In genomic region chr1:29195875-29196274, GRCh38 we compare ENCODE assay signal across 15 cellular contexts. TPM values are rescaled to one million over a fixed set of nuclear protein-coding genes. Genes with fewer than 3 reads are reported as not detected.
DNase-seq lines count a peak whose midpoint lies in the region; ATAC-seq and TF ChIP-seq lines count a peak whose summit lies in the region.
"Had no signal": no experiment of that assay in that cellular context is flagged by ENCODE, and none has a peak within 500 bp of the region (broad histone marks: within the 10 kb centered on the region; RNA-seq: fewer than 3 reads in every experiment).

No MANE protein-coding gene starts in this region.

- intact Hi-C loops in left ventricle myocardium inferior (cut with micrococcal nuclease) (no loop called here), Right ventricle myocardium superior (cut with DNase I) (no loop called here), stomach (cut with DNase I; ENCODE audit: low total_unique reads) (no loop called here)

- H3K4me1 ChIP-seq in left ventricle myocardium inferior (peaks cover 4% of the 10 kb centered on the region), fibroblast of lung (ENCODE audit: control insufficient read depth, extremely low read depth, insufficient read depth, low read length) (peaks cover 14% of the 10 kb centered on the region), stomach (no peaks in the 10 kb centered on the region)

- no peak for ATAC-seq in Right ventricle myocardium superior (ENCODE audit: poor library complexity)

- 55 to 68% (median 65%) methylated on average over 3 to 8 of the region's 8 CpGs for WGBS in stomach, 5 donors

- no peak overlapping the region for H3K4me2 ChIP-seq in fibroblast of lung (ENCODE audit: extremely low read depth, insufficient read depth, low read length)
- H3K4me2 ChIP-seq: PC-9 had no signal

- TF ChIP-seq CTCF in left ventricle myocardium inferior (IDR thresholded peaks at IDR 0.05; ENCODE audit: borderline replicate concordance): no peak
- no peak for TF ChIP-seq CTCF in fibroblast of lung (conservative IDR thresholded peaks at IDR 0.05 in 1 of 2, IDR thresholded peaks at IDR 0.05 in 1 of 2; ENCODE audit: low read depth in 1 of 2, low read length in 2 of 2)
- no peak for TF ChIP-seq CTCF in stomach (IDR thresholded peaks at IDR 0.05)

- no peak for TF ChIP-seq POLR2A in stomach (IDR thresholded peaks at IDR 0.05)

- H3K27me3 ChIP-seq in left ventricle myocardium inferior (ENCODE audit: low read depth) (no peaks in the 10 kb centered on the region), fibroblast of lung (ENCODE audit: control insufficient read depth, insufficient read depth, low read length) (no peaks in the 10 kb centered on the region), stomach (no peaks in the 10 kb centered on the region)

- H3K9ac ChIP-seq in fibroblast of lung (ENCODE audit: insufficient read depth, low read length): no peak overlapping the region

- no peaks in the 10 kb centered on the region for H3K79me2 ChIP-seq in fibroblast of lung (ENCODE audit: control insufficient read depth, insufficient read depth, low read length)

- DNase-seq in left ventricle myocardium inferior (peak; percentile 22), Right ventricle myocardium superior (no peak), NCI-H2196 treated with DMSO at 0.1 percent for 48 hours (lab: John Stamatoyannopoulos, UW; ENCODE audit: unreplicated experiment) (peak; percentile 24), fibroblast of lung (ENCODE audit: low read depth in 2 of 2) (peak in 1 of 2 donors; percentile 27), stomach (peak; percentile 34), SKM-1 treated with dmso at 0.1 percent for 144 hours (lab: John Stamatoyannopoulos, UW; ENCODE audit: unreplicated experiment) (no peak)
- no peak for DNase-seq in stimulated activated CD4-positive, alpha-beta T cell treated with anti-CD3 and anti-CD28 coated beads, Interleukin-12 subunit alpha, Interleukin-12 subunit beta, amount 100 ng/mL, for 4 hours
- DNase-seq in activated CD4-positive, alpha-beta T cell treated with anti-CD3 and anti-CD28 coated beads, Interleukin-2, amount 50 U/mL, for 4 hours: no peak
- DNase-seq: activated B cell treated with CpG ODN at 0.5 μM for 24 hours; activated gamma-delta T cell; NCI-H526 treated with DMSO at 0.1 percent for 48 hours; occipital lobe; PC-9; small intestine; stimulated activated naive CD4-positive, alpha-beta T cell treated with Interleukin-2 at 50 U/mL for 16 hours had no signal

- H3K9me3 ChIP-seq in left ventricle myocardium inferior (replicated peaks) (no peaks in the 10 kb centered on the region), fibroblast of lung (ENCODE audit: control insufficient read depth, insufficient read depth, low read depth, low read length) (no peaks in the 10 kb centered on the region), stomach (no peaks in the 10 kb centered on the region)

- H3K36me3 ChIP-seq in left ventricle myocardium inferior (peaks cover 64% of the 10 kb centered on the region), fibroblast of lung (ENCODE audit: control insufficient read depth, insufficient read depth, low read length) (peaks cover 13% of the 10 kb centered on the region), stomach (peaks cover 5 to 88% (median 73%) of the 10 kb centered on the region in 4 donors)

- H3K4me3 ChIP-seq in left ventricle myocardium inferior (no peak overlapping the region), fibroblast of lung (replicated peaks in 1 of 4; ENCODE audit: control extremely low read depth in 1 of 4, insufficient read depth in 1 of 4, low read depth in 3 of 4, low read length in 4 of 4) (no peak overlapping the region), stomach (no peak overlapping the region)
- H3K4me3 ChIP-seq: PC-9 had no signal

- no peak overlapping the region for H2AFZ ChIP-seq in fibroblast of lung (ENCODE audit: low read length)
- H2AFZ ChIP-seq: PC-9 had no signal

- H3K27ac ChIP-seq in left ventricle myocardium inferior (replicated peaks): no peak overlapping the region
- peak overlapping the region; percentile 69 for H3K27ac ChIP-seq in fibroblast of lung (ENCODE audit: insufficient read depth, low read length)
- no peak overlapping the region for H3K27ac ChIP-seq in stomach
- H3K27ac ChIP-seq: PC-9 had no signal

- TF ChIP-seq EP300 in stomach (IDR thresholded peaks at IDR 0.05): no peak

- H4K20me1 ChIP-seq in fibroblast of lung (ENCODE audit: control insufficient read depth, extremely low read depth, insufficient read depth, low read length): no peaks in the 10 kb centered on the region

RNA-seq across cellular contexts. Expression of gene SRSF4, which starts 14.2 kb away (rescaled TPM):
- total RNA-seq in left ventricle myocardium inferior: 51.1 TPM
- 50.9 TPM for total RNA-seq in Right ventricle myocardium superior
- 46.2 and 51.4 TPM in 2 replicates for total RNA-seq in fibroblast of lung
- polyA plus RNA-seq in fibroblast of lung: 59.2 and 61.9 TPM in 2 replicates
- polyA plus RNA-seq in fibroblast of lung (2012): 54.1 and 54.4 TPM in 2 replicates
- 7.6 and 8.7 TPM in 2 replicates for polyA minus RNA-seq in fibroblast of lung (ENCODE audit: low replicate concordance)
- 100 to 1,000 TPM in 1 of 5 donors, 10 to 100 TPM in 4; 25.1 to 328 (median 65.8) TPM for total RNA-seq in stomach
- polyA plus RNA-seq in stomach: 10 to 100 TPM; 38.9 to 56.5 (median 49.6) TPM

RNA-seq across cellular contexts. Expression of gene MECR, which starts 34.9 kb away (rescaled TPM):
- 30.8 TPM for total RNA-seq in left ventricle myocardium inferior
- 33.1 TPM for total RNA-seq in Right ventricle myocardium superior
- 16.9 and 17.5 TPM in 2 replicates for total RNA-seq in fibroblast of lung
- 19.8 and 21.0 TPM in 2 replicates for polyA plus RNA-seq in fibroblast of lung
- polyA plus RNA-seq in fibroblast of lung (2012): 30.5 and 31.6 TPM in 2 replicates
- polyA minus RNA-seq in fibroblast of lung (ENCODE audit: low replicate concordance): 25.3 and 62.5 TPM in 2 replicates
- 10 to 100 TPM in 4 of 5 donors, 1 to 10 TPM in 1; 8.9 to 47.8 (median 17.4) TPM for total RNA-seq in stomach
- 10 to 100 TPM; 16.0 to 20.1 (median 18.2) TPM for polyA plus RNA-seq in stomach

RNA-seq across cellular contexts. Expression of gene PTPRU, which starts 40.4 kb away (rescaled TPM):
- total RNA-seq in left ventricle myocardium inferior (15.3 TPM), Right ventricle myocardium superior (22.1 TPM), fibroblast of lung (25.8 and 27.0 TPM in 2 replicates), stomach (10 to 100 TPM in 2 of 5 donors, 1 to 10 TPM in 2, under 1 TPM in 1; 0.29 to 17.5 (median 8.0) TPM)
- polyA plus RNA-seq in fibroblast of lung (0.58 and 1.4 TPM in 2 replicates), stomach (1 to 10 TPM; 4.9 to 5.4 (median 5.2) TPM)
- polyA plus RNA-seq in fibroblast of lung (2012): 1.5 and 3.1 TPM in 2 replicates
- 2.6 and 17.7 TPM in 2 replicates for polyA minus RNA-seq in fibroblast of lung (ENCODE audit: low replicate concordance)

Comparison
In these comparisons a context has a peak if more than half of its experiments do, and no peak if none do; other contexts are left out.
1. DNase-seq: peak in left ventricle myocardium inferior (single experiment), NCI-H2196 treated with DMSO at 0.1 percent for 48 hours (single experiment) and stomach (single experiment); none in Right ventricle myocardium superior (single experiment), SKM-1 treated with dmso at 0.1 percent for 144 hours (single experiment), stimulated activated CD4-positive, alpha-beta T cell treated with anti-CD3 and anti-CD28 coated beads, Interleukin-12 subunit alpha, Interleukin-12 subunit beta, amount 100 ng/mL, for 4 hours (single experiment) and activated CD4-positive, alpha-beta T cell treated with anti-CD3 and anti-CD28 coated beads, Interleukin-2, amount 50 U/mL, for 4 hours (0 of 2).